ENCODE assay signal across 19 cellular contexts in the genomic region with DNA sequence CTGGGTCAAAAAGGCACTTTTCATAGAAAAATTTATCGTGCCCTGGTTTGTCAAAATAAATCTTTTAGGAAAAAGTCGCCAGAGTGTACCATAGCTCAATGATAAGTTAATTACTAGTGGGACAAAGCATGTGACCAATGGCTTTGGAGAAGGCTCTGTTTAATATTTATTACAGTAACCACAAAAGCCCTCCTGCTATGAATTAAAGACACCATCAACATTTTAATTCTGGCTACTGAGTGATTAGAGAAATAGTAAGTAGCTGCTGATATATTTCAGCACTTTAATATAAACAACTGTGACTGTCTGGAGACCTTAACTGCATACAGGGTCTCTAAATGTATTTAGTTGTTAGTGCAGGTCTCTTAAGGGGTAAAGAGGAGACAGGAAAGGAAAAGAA.
"Had no signal": no experiment of that assay in that cellular context is flagged by ENCODE, and none has a peak within 500 bp of the region (broad histone marks: within the 10 kb centered on the region; RNA-seq: fewer than 3 reads in every experiment).

No MANE protein-coding gene starts in this region.

- H3K4me3 ChIP-seq: coronary artery, dorsolateral prefrontal cortex, esophagus squamous epithelium, gastrocnemius medialis, heart right ventricle, left lung, lower lobe of right lung had no signal

- ATAC-seq: gastrocnemius medialis, heart right ventricle, left cardiac atrium, left lung, left ventricle myocardium superior, lower lobe of right lung had no signal

- H3K9me3 ChIP-seq: esophagus squamous epithelium, gastrocnemius medialis, left lung, lower lobe of right lung had no signal

- H3K27ac ChIP-seq: left lung, lower lobe of right lung had no signal

- H3K4me1 ChIP-seq: lower lobe of right lung had no signal

- DNase-seq: dermis blood vessel endothelial cell; dorsolateral prefrontal cortex; effector CD4-positive, alpha-beta T cell; effector memory CD4-positive, alpha-beta T cell; esophagus squamous epithelium; foreskin fibroblast; foreskin melanocyte; gastrocnemius medialis; glutamatergic neuron; head of caudate nucleus; heart right ventricle; hippocampal formation; left cardiac atrium; left lung; left ventricle myocardium superior; lower lobe of right lung; mesenchymal stem cell; midbrain had no signal

- H3K27me3 ChIP-seq: dorsolateral prefrontal cortex, gastrocnemius medialis, heart right ventricle, left lung had no signal

- H3K36me3 ChIP-seq: esophagus squamous epithelium, gastrocnemius medialis had no signal
